In genomic region chr22:38018938-38019827, GRCh38 we compare ENCODE assay signal across 1 cellular context.
TF ChIP-seq lines count a peak whose summit lies in the region.

No MANE protein-coding gene starts in this region.

TF ChIP-seq in HepG2, 621 proteins besides CTCF, POLR2A, EP300 and RAD21:
- 0 out of 2 replicates have a peak, but pooled peaks have one; percentile 35 for TF ChIP-seq HNRNPL (IDR thresholded peaks at IDR 0.05; ENCODE audit: low read depth, low read length)
- TF ChIP-seq ZNF687 (CRISPR knock-in tag; IDR thresholded peaks at IDR 0.05) = 0 out of 2 replicates have a peak, but pooled peaks have one; percentile 6
- no peak for TF ChIP-seq POLR2G (IDR thresholded peaks at IDR 0.05; ENCODE audit: low read depth, low read length)
